37 cellular contexts compared by ENCODE assay signal in the genomic region with DNA sequence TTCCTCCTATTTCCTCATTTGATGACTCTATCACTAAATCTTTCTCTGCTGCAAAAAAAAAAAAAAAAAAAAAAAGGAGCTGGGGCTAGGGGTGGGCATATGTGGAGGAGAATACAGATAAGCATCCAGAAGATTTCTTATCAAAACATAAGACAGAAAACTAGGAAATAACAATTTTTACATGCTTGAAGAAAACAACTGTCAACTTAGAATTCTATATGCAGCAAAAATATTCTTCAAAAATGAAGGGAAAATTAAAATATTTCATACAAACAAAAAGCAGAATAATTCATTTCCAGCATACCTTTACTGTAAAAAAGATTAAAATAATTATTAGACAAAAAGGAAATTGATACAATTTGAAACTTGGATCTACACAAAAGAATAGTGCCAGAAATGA. TPM values are rescaled to one million over a fixed set of nuclear protein-coding genes. Genes with fewer than 3 reads are reported as not detected.
"Had no signal": no experiment of that assay in that cellular context is flagged by ENCODE, and none has a peak within 500 bp of the region (broad histone marks: within the 10 kb centered on the region; RNA-seq: fewer than 3 reads in every experiment).

No MANE protein-coding gene starts in this region.

- H3K36me3 ChIP-seq: MG63 had no signal

- H3K27ac ChIP-seq: KMS-11 had no signal

- H3K4me3 ChIP-seq: MG63 had no signal

- H3K9ac ChIP-seq: KMS-11 had no signal

- DNase-seq: Karpas-422, Kasumi-1, MG63, MM.1S, NCI-H1048, NCI-H1092, NCI-H1092 treated with DMSO at 0.1 percent for 48 hours, NCI-H1105, NCI-H1105 treated with DMSO at 0.1 percent for 48 hours, NCI-H1417, NCI-H1417 treated with DMSO at 0.1 percent for 48 hours, NCI-H1436, NCI-H1436 treated with DMSO at 0.1 percent for 48 hours, NCI-H146, NCI-H1694, NCI-H1694 treated with DMSO at 0.1 percent for 48 hours, NCI-H187, NCI-H187 treated with DMSO at 0.1 percent for 48 hours, NCI-H1930, NCI-H2029, NCI-H2029 treated with DMSO at 0.1 percent for 48 hours, NCI-H2081, NCI-H2081 treated with DMSO at 0.1 percent for 48 hours, NCI-H2107, NCI-H2171, NCI-H2171 treated with DMSO at 0.1 percent for 48 hours, NCI-H2227 treated with DMSO at 0.1 percent for 48 hours, NCI-H226, NCI-H345, NCI-H446, NCI-H446 treated with DMSO at 0.1 percent for 48 hours, NCI-H510A had no signal

- H3K27me3 ChIP-seq: MG63 had no signal

RNA-seq across cellular contexts. Expression of a gene that starts 38.7 kb away (rescaled TPM):
- total RNA-seq: LHCN-M2, M059J, MCF 10A, NCI-H460 had no signal
